In genomic region chr21:15104470-15104869, GRCh38 we compare ENCODE assay signal across 34 cellular contexts. TPM values are rescaled to one million over a fixed set of nuclear protein-coding genes. Genes with fewer than 3 reads are reported as not detected.
DNase-seq lines count a peak whose midpoint lies in the region; ATAC-seq, FAIRE-seq and TF ChIP-seq lines count a peak whose summit lies in the region.
"Had no signal": no experiment of that assay in that cellular context is flagged by ENCODE, and none has a peak within 500 bp of the region (broad histone marks: within the 10 kb centered on the region; RNA-seq: fewer than 3 reads in every experiment).

No MANE protein-coding gene starts in this region.

- H2AFZ ChIP-seq in HepG2 (ENCODE audit: low read length) (no peak overlapping the region), K562 (ENCODE audit: low read depth, low read length) (no peak overlapping the region)

- TF ChIP-seq POLR2A in HepG2 (IDR thresholded peaks at IDR 0.05; ENCODE audit: insufficient read depth in 1 of 2, low read depth in 2 of 2, low read length in 2 of 2) = no peak
- no peak for TF ChIP-seq POLR2A in right lobe of liver (IDR thresholded peaks at IDR 0.05)
- no peak for TF ChIP-seq POLR2A in K562 (conservative IDR thresholded peaks at IDR 0.05)

- no peaks in the 10 kb centered on the region for H3K4me1 Mint-ChIP-seq in stimulated activated naive CD8-positive, alpha-beta T cell treated with anti-CD3 and anti-CD28 coated beads, Interleukin-15, amount 100 ng/mL, for 72 hours
- H3K4me1 Mint-ChIP-seq: B cell; CD4-positive, alpha-beta memory T cell; CD4-positive, CD25-positive, alpha-beta regulatory T cell; CD8-positive, alpha-beta memory T cell had no signal

- no peak for ATAC-seq in HepG2
- no peak for ATAC-seq in right lobe of liver
- ATAC-seq in K562 = no peak
- ATAC-seq in stimulated activated naive CD8-positive, alpha-beta T cell treated with anti-CD3 and anti-CD28 coated beads, Interleukin-15, amount 100 ng/mL, for 72 hours = no peak
- ATAC-seq: A549; CD8-positive, alpha-beta T cell had no signal

- H3K9me1 ChIP-seq in K562 (ENCODE audit: control insufficient read depth, insufficient read depth, low read length) = no peaks in the 10 kb centered on the region

- TF ChIP-seq CTCF in HepG2 (CRISPR knock-in tag; IDR thresholded peaks at IDR 0.05) (no peak), right lobe of liver (IDR thresholded peaks at IDR 0.05) (no peak), K562 (IDR thresholded peaks at IDR 0.05 in 2 of 3, conservative IDR thresholded peaks at IDR 0.05 in 1 of 3; ENCODE audit: insufficient read depth in 2 of 3, low read depth in 1 of 3, low read length in 3 of 3) (no peak)

- no peaks in the 10 kb centered on the region for H3K27me3 ChIP-seq in HepG2 (ENCODE audit: control insufficient read depth in 1 of 2, insufficient read depth in 2 of 2, low read length in 2 of 2)
- no peaks in the 10 kb centered on the region for H3K27me3 ChIP-seq in right lobe of liver
- H3K27me3 ChIP-seq in K562 (ENCODE audit: control insufficient read depth in 2 of 2, insufficient read depth in 2 of 2, low read length in 2 of 2) = no peaks in the 10 kb centered on the region
- H3K27me3 ChIP-seq: BE2C; BLaER1; BLaER1 treated with 17β-estradiol and CSF1 and Interleukin-3, amounts not matched to agents 10 nM and 100 nM had no signal

- no peaks in the 10 kb centered on the region for H4K20me1 ChIP-seq in HepG2 (ENCODE audit: insufficient read depth, low read length)
- no peaks in the 10 kb centered on the region for H4K20me1 ChIP-seq in K562 (replicated peaks; ENCODE audit: control insufficient read depth, insufficient read depth, low read length)
- H4K20me1 ChIP-seq: BLaER1; BLaER1 treated with 17β-estradiol and CSF1 and Interleukin-3, amounts not matched to agents 10 nM and 100 nM had no signal

- H3K4me2 ChIP-seq in HepG2 (ENCODE audit: low read depth, low read length) (no peak overlapping the region), K562 (ENCODE audit: insufficient read depth, low read length) (no peak overlapping the region)
- H3K4me2 ChIP-seq: A549; BLaER1; BLaER1 treated with 17β-estradiol and CSF1 and Interleukin-3, amounts not matched to agents 10 nM and 100 nM had no signal

- H3K4me3 Mint-ChIP-seq in stimulated activated naive CD8-positive, alpha-beta T cell treated with anti-CD3 and anti-CD28 coated beads, Interleukin-15, amount 100 ng/mL, for 72 hours = no peak overlapping the region
- H3K4me3 Mint-ChIP-seq: B cell; CD14-positive monocyte; CD4-positive, alpha-beta memory T cell; CD4-positive, alpha-beta T cell; CD4-positive, CD25-positive, alpha-beta regulatory T cell; CD8-positive, alpha-beta memory T cell; CD8-positive, alpha-beta T cell had no signal

- TF ChIP-seq EP300 in HepG2 (IDR thresholded peaks at IDR 0.05; ENCODE audit: low read depth in 2 of 2, low read length in 2 of 2) = no peak
- no peak for TF ChIP-seq EP300 in HepG2 (CRISPR knock-in tag; IDR thresholded peaks at IDR 0.05; ENCODE audit: borderline replicate concordance)
- no peak for TF ChIP-seq EP300 in K562 (IDR thresholded peaks at IDR 0.05; ENCODE audit: low read length)

- H3K4me1 ChIP-seq in HepG2 (ENCODE audit: insufficient read depth, low read length) = no peaks in the 10 kb centered on the region
- no peaks in the 10 kb centered on the region for H3K4me1 ChIP-seq in right lobe of liver
- H3K4me1 ChIP-seq in K562 (replicated peaks in 1 of 2; ENCODE audit: control insufficient read depth in 2 of 2, insufficient read depth in 2 of 2, low read length in 2 of 2) = no peaks in the 10 kb centered on the region; a peak in 1 of 5 replicates
- H3K4me1 ChIP-seq: A549; BLaER1; BLaER1 treated with 17β-estradiol and CSF1 and Interleukin-3, amounts not matched to agents 10 nM and 100 nM; Caco-2 had no signal

- H3K27ac Mint-ChIP-seq in stimulated activated naive CD8-positive, alpha-beta T cell treated with anti-CD3 and anti-CD28 coated beads, Interleukin-15, amount 100 ng/mL, for 72 hours = no peak overlapping the region
- H3K27ac Mint-ChIP-seq: B cell; CD14-positive monocyte; CD4-positive, alpha-beta memory T cell; CD4-positive, alpha-beta T cell; CD4-positive, CD25-positive, alpha-beta regulatory T cell; CD8-positive, alpha-beta memory T cell; CD8-positive, alpha-beta T cell had no signal

- 95% methylated on average over 3 of the region's 3 CpGs for WGBS in HepG2 (ENCODE audit: low lambda C conversion rate)
- 86% methylated on average over 3 of the region's 3 CpGs for WGBS in right lobe of liver (ENCODE audit: insufficient coverage, low coverage, low lambda C conversion rate, missing lambda C conversion rate)
- WGBS in K562 (ENCODE audit: insufficient coverage, low coverage, missing lambda C conversion rate) = 70% methylated on average over 3 of the region's 3 CpGs

- no peak overlapping the region for H3K27ac ChIP-seq in HepG2 (ENCODE audit: extremely low read length, insufficient read depth, low read length)
- H3K27ac ChIP-seq in right lobe of liver = no peak overlapping the region
- no peak overlapping the region for H3K27ac ChIP-seq in K562 (ENCODE audit: extremely low read depth, low read depth, low read length)
- H3K27ac ChIP-seq: 22Rv1; A549; BLaER1; BLaER1 treated with 17β-estradiol and CSF1 and Interleukin-3, amounts not matched to agents 10 nM and 100 nM; C4-2B had no signal

- TF ChIP-seq RAD21 in HepG2 (CRISPR knock-in tag; IDR thresholded peaks at IDR 0.05) (no peak), K562 (CRISPR knock-in tag; conservative IDR thresholded peaks at IDR 0.05 in 1 of 2, IDR thresholded peaks at IDR 0.05 in 1 of 2) (no peak)

- in situ Hi-C loops in HepG2 (cut with HindIII; ENCODE audit: extremely low pct_ligation_motif_present, low pct_unique_long_range_greater_than_20kb) (no loop called here), K562 (cut with MboI) (no loop called here)

- no peak overlapping the region for H3K4me3 ChIP-seq in HepG2 (replicated peaks in 1 of 3; ENCODE audit: insufficient read depth in 1 of 3, low read depth in 2 of 3, low read length in 3 of 3)
- no peak overlapping the region for H3K4me3 ChIP-seq in right lobe of liver
- no peak overlapping the region for H3K4me3 ChIP-seq in K562
- H3K4me3 ChIP-seq: A549; BLaER1; BLaER1 treated with 17β-estradiol and CSF1 and Interleukin-3, amounts not matched to agents 10 nM and 100 nM had no signal

- no peaks in the 10 kb centered on the region for H3K36me3 ChIP-seq in HepG2 (replicated peaks in 1 of 2; ENCODE audit: control insufficient read depth in 1 of 2, insufficient read depth in 2 of 2, low read length in 2 of 2)
- H3K36me3 ChIP-seq in right lobe of liver = no peaks in the 10 kb centered on the region
- H3K36me3 ChIP-seq in K562 (ENCODE audit: control insufficient read depth, insufficient read depth, low read length) = no peaks in the 10 kb centered on the region
- H3K36me3 ChIP-seq: BE2C; BLaER1; BLaER1 treated with 17β-estradiol and CSF1 and Interleukin-3, amounts not matched to agents 10 nM and 100 nM had no signal

- peaks cover 0 to 5% of the 10 kb centered on the region in 2 donors for H3K9me3 Mint-ChIP-seq in stimulated activated naive CD8-positive, alpha-beta T cell treated with anti-CD3 and anti-CD28 coated beads, Interleukin-15, amount 100 ng/mL, for 72 hours
- H3K9me3 Mint-ChIP-seq: CD4-positive, alpha-beta memory T cell; CD4-positive, alpha-beta T cell; CD4-positive, CD25-positive, alpha-beta regulatory T cell; CD8-positive, alpha-beta memory T cell; CD8-positive, alpha-beta T cell had no signal

- POLR2A ChIA-PET in HepG2 (lab: Yijun Ruan, JAX) = interaction anchor here (1.4 kb wide), 1 partner anchor 39 kb away, joined by 4 read pairs; the partner anchor contains the start of gene NRIP1
- POLR2A ChIA-PET in K562 (lab: Yijun Ruan, JAX) = no interaction called here

- DNase-seq in HepG2 (ENCODE audit: low spot score) = no peak
- no peak for DNase-seq in right lobe of liver
- no peak for DNase-seq in K562 (ENCODE audit: extremely low read depth in 1 of 4, low spot score in 3 of 4)
- DNase-seq in COR-L47 (lab: John Stamatoyannopoulos, UW) = no peak
- DNase-seq in stimulated activated naive CD8-positive, alpha-beta T cell treated with anti-CD3 and anti-CD28 coated beads, Interleukin-15, amount 100 ng/mL, for 72 hours = no peak
- DNase-seq: 8988T; ACHN; AML-193; BE2C; C1 segment of cervical spinal cord; Caco-2; Calu3; CD4-positive, alpha-beta memory T cell; CD4-positive, alpha-beta T cell; CD4-positive, CD25-positive, alpha-beta regulatory T cell; CD8-positive, alpha-beta memory T cell; CD8-positive, alpha-beta T cell; DMS 273 treated with DMSO at 0.1 percent for 48 hours; DMS153; DMS53; DMS79; DMS79 treated with DMSO at 0.1 percent for 48 hours; DND-41; EL had no signal

- CTCF ChIA-PET in HepG2 (lab: Yijun Ruan, JAX; ENCODE audit: low intra/inter-chr PET ratio, low total read pairs) (no interaction called here), K562 (lab: Yijun Ruan, JAX; ENCODE audit: low intra/inter-chr PET ratio) (no interaction called here)

- BruUV-seq in HepG2 (replicated peaks; lab: Mats Ljungman, UMichigan) = no TSS peak
- BruUV-seq in K562 (replicated peaks; lab: Mats Ljungman, UMichigan) = no TSS peak

- no peak overlapping the region for H3K9ac ChIP-seq in HepG2 (ENCODE audit: insufficient read depth, low read depth, low read length)
- no peak overlapping the region for H3K9ac ChIP-seq in K562 (ENCODE audit: insufficient read depth in 1 of 2, low read depth in 2 of 2, low read length in 2 of 2)
- H3K9ac ChIP-seq: BLaER1; BLaER1 treated with 17β-estradiol and CSF1 and Interleukin-3, amounts not matched to agents 10 nM and 100 nM had no signal

- H3K9me3 ChIP-seq in HepG2 (ENCODE audit: low read length) (no peaks in the 10 kb centered on the region), right lobe of liver (no peaks in the 10 kb centered on the region), K562 (replicated peaks; ENCODE audit: control insufficient read depth, insufficient read depth, low read depth, low read length) (no peaks in the 10 kb centered on the region)
- H3K9me3 ChIP-seq: A549; BE2C; BLaER1; BLaER1 treated with 17β-estradiol and CSF1 and Interleukin-3, amounts not matched to agents 10 nM and 100 nM; Caco-2 had no signal

- no peaks in the 10 kb centered on the region for H3K79me2 ChIP-seq in HepG2 (ENCODE audit: insufficient read depth, low read length)
- H3K79me2 ChIP-seq in K562 (ENCODE audit: control insufficient read depth, insufficient read depth, low read length) = no peaks in the 10 kb centered on the region

- intact Hi-C loops in HepG2 (cut with micrococcal nuclease; ENCODE audit: unreplicated experiment) (no loop called here), right lobe of liver (cut with DNase I) (no loop called here), K562 (cut with micrococcal nuclease) (no loop called here)

- FAIRE-seq in HepG2 (lab: Jason Lieb, UNC) (no peak), K562 (lab: Jason Lieb, UNC) (no peak), islet of Langerhans (lab: Jason Lieb, UNC) (peak; percentile 9)
- FAIRE-seq: A204.1, A549, D721Med had no signal

- H3K27me3 Mint-ChIP-seq in stimulated activated naive CD8-positive, alpha-beta T cell treated with anti-CD3 and anti-CD28 coated beads, Interleukin-15, amount 100 ng/mL, for 72 hours = no peaks in the 10 kb centered on the region
- H3K27me3 Mint-ChIP-seq: B cell; CD4-positive, alpha-beta T cell; CD4-positive, CD25-positive, alpha-beta regulatory T cell had no signal

RNA-seq across cellular contexts. Expression of gene NRIP1, which starts 39.7 kb away (rescaled TPM):
- 69.0 and 99.0 TPM in 2 replicates for total RNA-seq in HepG2 (2016; rRNA removed; fragmentation: Illumina TruSeq; extraction: Trizol)
- 27.6 and 36.4 TPM in 2 replicates for total RNA-seq in HepG2 (2016; cell fraction: cytosol; rRNA removed; fragmentation: Illumina TruSeq; extraction: Trizol; ENCODE audit: low read depth)
- total RNA-seq in HepG2 (2016; cell fraction: insoluble cytoplasmic fraction; rRNA removed; fragmentation: Illumina TruSeq; extraction: Trizol) = 66.8 and 94.5 TPM in 2 replicates
- 25.1 and 28.0 TPM in 2 replicates for total RNA-seq in HepG2 (2016; cell fraction: membrane; rRNA removed; fragmentation: Illumina TruSeq; extraction: Trizol)
- total RNA-seq in HepG2 (2016; cell fraction: nucleus; rRNA removed; fragmentation: Illumina TruSeq; extraction: Trizol) = 94.9 and 106 TPM in 2 replicates
- polyA plus RNA-seq in HepG2 (2011; rRNA removed) = 18.1 and 21.0 TPM in 2 replicates
- 7.6 and 13.3 TPM in 2 replicates for polyA plus RNA-seq in HepG2 (2011; cell fraction: cytosol; rRNA removed)
- polyA plus RNA-seq in HepG2 (2011; cell fraction: nucleus; rRNA removed) = 13.9 and 17.0 TPM in 2 replicates
- polyA plus RNA-seq in HepG2 (2012) = 28.1 and 32.1 TPM in 2 replicates
- 1.1 and 1.3 TPM in 2 replicates for polyA plus RNA-seq in HepG2 (2016; cell fraction: cytosol; fragmentation: Illumina TruSeq; extraction: Trizol; ENCODE audit: low read depth)
- polyA plus RNA-seq in HepG2 (2016; cell fraction: insoluble cytoplasmic fraction; fragmentation: Illumina TruSeq; extraction: Trizol; ENCODE audit: low read depth) = 40.5 and 44.9 TPM in 2 replicates
- 4.3 and 4.9 TPM in 2 replicates for polyA plus RNA-seq in HepG2 (2016; cell fraction: membrane; fragmentation: Illumina TruSeq; extraction: Trizol; ENCODE audit: low read depth)
- 46.0 and 49.0 TPM in 2 replicates for polyA plus RNA-seq in HepG2 (2016; cell fraction: nucleus; fragmentation: Illumina TruSeq; extraction: Trizol; ENCODE audit: insufficient read depth, low read depth)
- polyA minus RNA-seq in HepG2 (2011; rRNA and poly(A)+ RNA removed; ENCODE audit: low replicate concordance) = 5.6 and 32.4 TPM in 2 replicates
- 42.3 and 56.3 TPM in 2 replicates for polyA minus RNA-seq in HepG2 (2011; cell fraction: cytosol; rRNA and poly(A)+ RNA removed)
- polyA minus RNA-seq in HepG2 (2011; cell fraction: nucleus; rRNA and poly(A)+ RNA removed) = 188 and 226 TPM in 2 replicates
- 10 to 100 TPM; 15.4 to 34.0 (median 21.5) TPM for total RNA-seq in right lobe of liver
- 9.0 and 32.0 TPM in 2 replicates for total RNA-seq in K562 (2011; cell fraction: chromatin; rRNA removed; ENCODE audit: low replicate concordance)
- total RNA-seq in K562 (2011; cell fraction: nucleolus; rRNA removed) = 6.2 and 11.7 TPM in 2 replicates
- total RNA-seq in K562 (2011; cell fraction: nucleoplasm; rRNA removed) = 13.6 and 23.1 TPM in 2 replicates
- 20.0 and 21.5 TPM in 2 replicates for total RNA-seq in K562 (2014; rRNA removed)
- 42.8 and 51.2 TPM in 2 replicates for total RNA-seq in K562 (2014; rRNA removed; fragmentation: Illumina TruSeq; extraction: Trizol)
- total RNA-seq in K562 (2015; rRNA removed; fragmentation: Illumina TruSeq; extraction: Trizol) = 36.8 and 39.0 TPM in 2 replicates
- total RNA-seq in K562 (2021) = 31.8 and 38.7 TPM in 2 replicates
- 16.2 and 17.1 TPM in 2 replicates for polyA plus RNA-seq in K562 (2011; rRNA removed)
- polyA plus RNA-seq in K562 (2011; cell fraction: cytosol; rRNA removed) = 2.5 and 6.4 TPM in 2 replicates
- 8.3 and 13.4 TPM in 2 replicates for polyA plus RNA-seq in K562 (2011; cell fraction: nucleus; rRNA removed)
- 8.2 and 14.6 TPM in 2 replicates for polyA plus RNA-seq in K562 (2012)
- 17.2 and 19.6 TPM in 2 replicates for polyA plus RNA-seq in K562 (2014; fragmentation: Illumina TruSeq; extraction: Trizol)
- polyA plus RNA-seq in K562 (2014; fragmentation: Nextera tagmentation; extraction: Ambion mirVana) = 1 to 10 TPM; 4.3 to 6.3 TPM
- 9.8 and 10.9 TPM in 2 replicates for polyA plus RNA-seq in K562 (2014; rRNA removed)
- 75.5 and 131 TPM in 2 replicates for polyA minus RNA-seq in K562 (2011; rRNA and poly(A)+ RNA removed)
- polyA minus RNA-seq in K562 (2011; cell fraction: cytosol; rRNA and poly(A)+ RNA removed) = 20.7 and 24.4 TPM in 2 replicates
- 15.5 and 40.9 TPM in 2 replicates for polyA minus RNA-seq in K562 (2011; cell fraction: nucleus; rRNA and poly(A)+ RNA removed)

Comparison
In these comparisons a context has a peak if more than half of its experiments do, and no peak if none do; other contexts are left out.
1. Of the 241 proteins assayed by ChIP-seq in both HepG2 and K562: peak only in HepG2: none; only in K562: ADNP; in both: none; in neither: 239; mixed calls (peak in some experiments, not most) for 1.